ENCODE assay signal across 8 cellular contexts in genomic region chr12:92403210-92404175, GRCh38.
DNase-seq lines count a peak whose midpoint lies in the region; ATAC-seq, FAIRE-seq and TF ChIP-seq lines count a peak whose summit lies in the region.

No MANE protein-coding gene starts in this region.

- TF ChIP-seq EP300 in transverse colon (IDR thresholded peaks at IDR 0.05; ENCODE audit: low read depth): no peak

- in situ Hi-C loops in transverse colon (cut with MboI; ENCODE audit: low pct_ligation_motif_present in 1 of 4, low pct_unique_long_range_greater_than_20kb in 1 of 4, low sequenced_read_pairs in 3 of 4): no loop called here

- no peaks in the 10 kb centered on the region for H3K9me3 ChIP-seq in effector memory CD4-positive, alpha-beta T cell (ENCODE audit: control insufficient read depth, low read length)
- H3K9me3 ChIP-seq in transverse colon: no peaks in the 10 kb centered on the region

- H3K36me3 ChIP-seq in effector memory CD4-positive, alpha-beta T cell (ENCODE audit: control insufficient read depth, insufficient read depth, low read length): no peaks in the 10 kb centered on the region
- no peaks in the 10 kb centered on the region for H3K36me3 ChIP-seq in transverse colon

- H3K27me3 ChIP-seq in effector memory CD4-positive, alpha-beta T cell (replicated peaks; ENCODE audit: control insufficient read depth, insufficient read depth, low read length, poor library complexity, severe bottlenecking): no peaks in the 10 kb centered on the region
- no peaks in the 10 kb centered on the region for H3K27me3 ChIP-seq in transverse colon

- peak; percentile 94 for ATAC-seq in GM18517 (IDR thresholded peaks at IDR 0.05; ENCODE audit: unreplicated experiment)
- ATAC-seq in HG02763 (IDR thresholded peaks at IDR 0.05; ENCODE audit: unreplicated experiment): peak; percentile 80

- DNase-seq in T follicular helper cell (ENCODE audit: low read depth) (peak; percentile 37), transverse colon (peak; percentile 36), RCC 7860 (ENCODE audit: low spot score) (no peak), NCI-H1092 (lab: John Stamatoyannopoulos, UW) (no peak), NCI-H2029 treated with DMSO at 0.1 percent for 48 hours (lab: John Stamatoyannopoulos, UW) (no peak)
- peak; percentile 27 to 47 (median 47) for DNase-seq in effector memory CD4-positive, alpha-beta T cell

- H3K4me1 ChIP-seq in effector memory CD4-positive, alpha-beta T cell (ENCODE audit: control insufficient read depth, insufficient read depth, low read length, poor library complexity, severe bottlenecking): peaks cover 60% of the 10 kb centered on the region
- peaks cover 0 to 12% (median 2%) of the 10 kb centered on the region in 4 donors for H3K4me1 ChIP-seq in transverse colon

- H3K4me3 ChIP-seq in effector memory CD4-positive, alpha-beta T cell (ENCODE audit: insufficient read depth, low read depth, low read length, poor library complexity, severe bottlenecking): no peak overlapping the region
- no peak overlapping the region for H3K4me3 ChIP-seq in transverse colon

- peak overlapping the region; percentile 85 for H3K27ac ChIP-seq in effector memory CD4-positive, alpha-beta T cell (ENCODE audit: insufficient read depth, low read length, poor library complexity, severe bottlenecking)
- H3K27ac ChIP-seq in transverse colon: peak overlapping the region; percentile 28 to 59 (median 43)

- TF ChIP-seq CTCF in transverse colon (IDR thresholded peaks at IDR 0.05): no peak

- whole genome bisulfite sequencing in transverse colon (ENCODE audit: low coverage in 1 of 2), 2 donors: 72 to 76% methylated on average over 3 of the region's 3 CpGs

- FAIRE-seq in RCC 7860 (lab: Jason Lieb, UNC): no peak

- TF ChIP-seq POLR2A in transverse colon (IDR thresholded peaks at IDR 0.05): peak; percentile 42

- intact Hi-C loops in transverse colon (cut with DNase I; ENCODE audit: low total_unique reads): no loop called here

Comparison
In these comparisons a context has a peak if more than half of its experiments do, and no peak if none do; other contexts are left out.
1. DNase-seq: peak in T follicular helper cell (single experiment), effector memory CD4-positive, alpha-beta T cell (3 of 3) and transverse colon (single experiment); none in RCC 7860 (single experiment), NCI-H1092 (single experiment) and NCI-H2029 treated with DMSO at 0.1 percent for 48 hours (single experiment).